ENCODE assay signal across 9 cellular contexts in the genomic region with DNA sequence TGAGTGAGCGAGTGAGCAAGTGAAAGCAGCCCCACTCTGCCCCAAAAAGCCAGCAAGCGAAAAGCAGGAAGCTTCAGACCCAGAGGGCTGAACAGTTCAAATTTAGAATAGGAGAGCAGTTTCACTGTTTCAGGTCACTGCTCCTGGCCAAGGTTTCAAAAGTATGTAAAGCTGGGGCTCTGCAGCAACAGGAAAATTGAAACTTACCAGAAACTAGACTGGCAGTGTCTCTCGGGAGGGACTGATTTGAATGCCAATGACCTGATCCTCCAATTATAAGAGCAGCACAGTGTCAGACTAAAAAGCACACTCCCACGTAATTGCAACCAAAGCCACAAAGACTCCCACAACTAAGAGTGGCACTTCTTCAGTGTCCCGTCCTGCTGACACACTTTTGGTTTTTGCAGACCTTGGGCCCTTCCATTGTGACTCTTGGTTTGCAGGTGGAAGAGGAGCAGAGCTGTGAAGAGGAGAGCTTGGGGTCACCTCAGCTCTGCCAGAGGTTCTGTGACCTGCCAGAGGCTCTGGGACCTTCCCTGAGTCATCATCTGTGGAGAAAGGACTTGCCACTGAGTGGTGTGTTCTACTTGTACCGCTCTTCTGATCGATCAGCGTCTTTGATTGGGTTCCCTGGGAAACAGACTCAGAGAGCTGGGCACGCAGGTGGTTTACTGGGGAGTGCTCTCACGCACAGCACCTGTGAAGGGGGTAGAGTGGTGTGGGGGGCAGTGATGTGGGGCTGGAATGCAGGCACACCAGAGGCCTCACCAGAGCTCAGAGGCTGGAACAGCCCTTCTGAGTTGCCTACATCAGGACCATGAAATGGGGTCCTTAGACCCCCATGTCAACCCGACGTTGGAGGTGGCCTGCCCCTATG. TPM values are rescaled to one million over a fixed set of nuclear protein-coding genes. Genes with fewer than 3 reads are reported as not detected.
DNase-seq lines count a peak whose midpoint lies in the region; ATAC-seq and TF ChIP-seq lines count a peak whose summit lies in the region.
"Had no signal": no experiment of that assay in that cellular context is flagged by ENCODE, and none has a peak within 500 bp of the region (broad histone marks: within the 10 kb centered on the region; RNA-seq: fewer than 3 reads in every experiment).

No MANE protein-coding gene starts in this region.

- peak overlapping the region; percentile 45; the same call in 1 of the 2 replicates for H3K27ac ChIP-seq in KMS-11
- no peak overlapping the region for H3K27ac ChIP-seq in left ventricle myocardium inferior (replicated peaks)
- no peak overlapping the region for H3K27ac ChIP-seq in coronary artery
- H3K27ac ChIP-seq: suprapubic skin had no signal

- no peak overlapping the region; the same call in 1 of the 2 replicates for H3K9ac ChIP-seq in KMS-11

- no peak overlapping the region for H3K4me3 ChIP-seq in KMS-11 (IDR thresholded peaks at IDR 0.05; ENCODE audit: insufficient read depth, low read depth, low read length)
- no peak overlapping the region for H3K4me3 ChIP-seq in left ventricle myocardium inferior
- no peak overlapping the region for H3K4me3 ChIP-seq in coronary artery
- H3K4me3 ChIP-seq: suprapubic skin had no signal

- ATAC-seq in GM18873 (IDR thresholded peaks at IDR 0.05; ENCODE audit: low FRiP score, unreplicated experiment) (peak; percentile 88), GM21786 (IDR thresholded peaks at IDR 0.05; ENCODE audit: unreplicated experiment) (peak; percentile 82)

- H3K36me3 ChIP-seq in KMS-11 (ENCODE audit: insufficient read depth), result no peaks in the 10 kb centered on the region
- no peaks in the 10 kb centered on the region for H3K36me3 ChIP-seq in left ventricle myocardium inferior
- H3K36me3 ChIP-seq: suprapubic skin had no signal

- intact Hi-C loops in left ventricle myocardium inferior (cut with micrococcal nuclease), result no loop called here

- H2AFZ ChIP-seq in KMS-11 (ENCODE audit: low read depth), result no peak overlapping the region

- no peak for TF ChIP-seq CTCF in KMS-11 (conservative IDR thresholded peaks at IDR 0.05; ENCODE audit: low read depth, low read length)
- no peak for TF ChIP-seq CTCF in left ventricle myocardium inferior (IDR thresholded peaks at IDR 0.05; ENCODE audit: borderline replicate concordance)
- TF ChIP-seq CTCF in coronary artery (IDR thresholded peaks at IDR 0.05), result no peak

- H3K4me1 ChIP-seq in KMS-11 (ENCODE audit: low read depth, poor library complexity, severe bottlenecking) (peaks cover 38% of the 10 kb centered on the region), left ventricle myocardium inferior (peaks cover 3% of the 10 kb centered on the region)

- H4K20me1 ChIP-seq in KMS-11 (ENCODE audit: insufficient read depth), result no peaks in the 10 kb centered on the region

- peaks cover 14% of the 10 kb centered on the region for H3K9me3 ChIP-seq in left ventricle myocardium inferior (replicated peaks)
- H3K9me3 ChIP-seq: suprapubic skin had no signal

- H3K4me2 ChIP-seq in KMS-11, result peak overlapping the region; percentile 71

- peak; percentile 61 for DNase-seq in left kidney (ENCODE audit: low read depth, low spot score)
- DNase-seq in left ventricle myocardium inferior, result no peak
- DNase-seq in coronary artery (ENCODE audit: low spot score), result no peak
- DNase-seq in DMS 273 (lab: John Stamatoyannopoulos, UW; ENCODE audit: unreplicated experiment), result no peak
- DNase-seq in putamen (ENCODE audit: low spot score), result no peak

- H3K27me3 ChIP-seq in KMS-11 (ENCODE audit: insufficient read depth, low read depth) (peaks cover 24% of the 10 kb centered on the region; the same call in 1 of the 2 replicates), left ventricle myocardium inferior (ENCODE audit: low read depth) (no peaks in the 10 kb centered on the region)

- H3K79me2 ChIP-seq in KMS-11 (ENCODE audit: insufficient read depth, low read depth), result no peaks in the 10 kb centered on the region

RNA-seq across cellular contexts. Expression of gene PTGIS, which starts 52.7 kb away (rescaled TPM):
- total RNA-seq in left ventricle myocardium inferior, result 26.3 TPM
